Comparison of ENCODE assay signal across 23 cellular contexts in the genomic region with DNA sequence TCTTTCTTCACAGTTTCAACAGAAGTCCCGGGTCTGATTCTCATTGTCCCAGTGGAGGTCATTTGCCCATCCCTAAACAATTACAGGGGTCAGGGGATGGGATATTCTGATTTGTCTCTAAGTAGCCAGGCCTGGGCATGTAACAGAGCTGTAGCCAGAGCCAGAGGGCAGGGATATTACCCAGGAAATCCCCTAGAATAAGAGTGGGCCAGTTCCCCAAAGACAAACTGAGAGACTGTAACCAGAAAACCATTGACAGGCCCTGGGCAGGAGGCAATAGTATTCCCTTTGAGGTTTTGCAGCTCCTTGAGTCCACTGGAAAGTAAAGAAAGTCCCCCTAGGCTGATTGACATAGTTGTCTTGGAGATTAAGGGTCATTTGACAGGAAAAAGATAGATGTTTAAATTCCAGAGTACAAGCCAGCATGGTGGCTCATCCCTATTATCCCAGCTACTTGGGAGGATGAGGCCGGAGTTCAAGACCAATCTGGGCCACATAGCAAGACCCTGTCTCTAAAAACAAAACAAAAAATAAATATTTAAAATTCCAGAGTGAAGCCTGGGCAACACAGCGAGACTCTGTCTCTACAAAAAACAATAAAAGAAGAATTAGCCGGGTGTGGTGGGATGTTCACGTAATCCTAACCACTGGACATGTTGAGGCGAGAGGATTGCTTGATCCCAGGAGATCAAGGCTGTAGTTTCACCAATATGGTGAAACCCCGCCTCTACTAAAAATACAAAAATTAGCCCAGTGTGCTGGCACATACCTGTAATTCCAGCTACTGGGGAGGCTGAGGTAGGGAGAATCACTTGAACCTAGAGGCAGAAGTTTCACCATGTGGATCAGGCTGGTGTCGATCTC. TPM values are rescaled to one million over a fixed set of nuclear protein-coding genes. Genes with fewer than 3 reads are reported as not detected.
A peak's percentile ranks its signal among the peaks of the same experiment; 100 is the strongest.
DNase-seq lines count a peak whose midpoint lies in the region; ATAC-seq, FAIRE-seq and TF ChIP-seq lines count a peak whose summit lies in the region.
"Had no signal": no experiment of that assay in that cellular context is flagged by ENCODE, and none has a peak within 500 bp of the region (broad histone marks: within the 10 kb centered on the region; RNA-seq: fewer than 3 reads in every experiment).

No MANE protein-coding gene starts in this region.

- POLR2A ChIA-PET in CD4-positive, alpha-beta T cell (lab: Charles Lee) = interaction anchor here (1.5 to 3.2 kb wide), 3 partner anchors 21 to 40 kb away, joined by 4 to 17 read pairs (median 13); a partner anchor contains a TSS
- POLR2A ChIA-PET in naive thymus-derived CD4-positive, alpha-beta T cell (lab: Charles Lee) = interaction anchor here (0.9 to 1.8 kb wide), 4 partner anchors 21 to 245 kb away, joined by 3 to 9 read pairs (median 6); a partner anchor contains a TSS
- POLR2A ChIA-PET in activated CD8-positive, alpha-beta T cell treated with anti-CD3 and anti-CD28 coated beads, Interleukin-2, amount 10 ng/mL, durations not matched to agents 7 days and 5 days (lab: Charles Lee) = interaction anchor here (1.1 kb wide), 1 partner anchor 40 kb away, joined by 4 read pairs; no protein-coding TSS in a partner anchor

- DNase-seq in CD4-positive, alpha-beta T cell = no peak
- DNase-seq in GM12891 (ENCODE audit: insufficient read length, low spot score) = no peak
- DNase-seq in naive thymus-derived CD4-positive, alpha-beta T cell = no peak
- DNase-seq in activated CD8-positive, alpha-beta memory T cell treated with anti-CD3 and anti-CD28 coated beads for 24 hours = no peak
- DNase-seq in activated CD8-positive, alpha-beta T cell treated with anti-CD3 and anti-CD28 coated beads, Interleukin-2, amount 10 ng/mL, durations not matched to agents 7 days and 5 days = no peak
- DNase-seq in NCI-H2171 (lab: John Stamatoyannopoulos, UW) = no peak
- DNase-seq: activated T-cell treated with anti-CD3 and anti-CD28 coated beads for 4 hours, AML-193, HCEC 1CT, Kasumi-1, NCI-H1048, NCI-H187 treated with DMSO at 0.1 percent for 48 hours, NCI-H226, NCI-H82, small intestine had no signal

- no peaks in the 10 kb centered on the region for H3K9me3 Mint-ChIP-seq in CD4-positive, alpha-beta T cell
- peaks cover 0 to 6% (median 3%) of the 10 kb centered on the region in 5 experiments for H3K9me3 Mint-ChIP-seq in brain
- peaks cover 0 to 4% (median 0%) of the 10 kb centered on the region in 11 donors for H3K9me3 Mint-ChIP-seq in naive thymus-derived CD4-positive, alpha-beta T cell
- H3K9me3 Mint-ChIP-seq in activated CD8-positive, alpha-beta T cell treated with anti-CD3 and anti-CD28 coated beads, Interleukin-2, amount 10 ng/mL, durations not matched to agents 7 days and 5 days (ENCODE audit: insufficient read depth) = no peaks in the 10 kb centered on the region
- H3K9me3 Mint-ChIP-seq: activated naive CD4-positive, alpha-beta T cell treated with anti-CD3 and anti-CD28 coated beads for 36 hours; endodermal cell; mesothelial cell of epicardium had no signal

- no peak overlapping the region for H3K4me3 ChIP-seq in naive thymus-derived CD4-positive, alpha-beta T cell (ENCODE audit: low read length)

- no peak overlapping the region for H3K27ac Mint-ChIP-seq in CD4-positive, alpha-beta T cell
- peak overlapping the region in 1 of 5 experiments; percentile 11 for H3K27ac Mint-ChIP-seq in brain
- peak overlapping the region in 1 of 9 donors; percentile 38 for H3K27ac Mint-ChIP-seq in naive thymus-derived CD4-positive, alpha-beta T cell
- no peak overlapping the region for H3K27ac Mint-ChIP-seq in activated CD8-positive, alpha-beta T cell treated with anti-CD3 and anti-CD28 coated beads, Interleukin-2, amount 10 ng/mL, durations not matched to agents 7 days and 5 days
- H3K27ac Mint-ChIP-seq: endodermal cell, mesothelial cell of epicardium had no signal

- no peak for TF ChIP-seq POLR2A in GM12891 (IDR thresholded peaks at IDR 0.05; ENCODE audit: low read depth, low read length)

- peak overlapping the region; percentile 69 for H3K4me3 Mint-ChIP-seq in CD4-positive, alpha-beta T cell
- H3K4me3 Mint-ChIP-seq in brain = peak overlapping the region in 4 of 5 experiments; percentile 18 to 56 (median 26)
- H3K4me3 Mint-ChIP-seq in naive thymus-derived CD4-positive, alpha-beta T cell = peak overlapping the region in 8 of 10 donors; percentile 4 to 93 (median 44)
- no peak overlapping the region for H3K4me3 Mint-ChIP-seq in activated CD8-positive, alpha-beta T cell treated with anti-CD3 and anti-CD28 coated beads, Interleukin-2, amount 10 ng/mL, durations not matched to agents 7 days and 5 days

- FAIRE-seq in GM12891 (lab: Jason Lieb, UNC) = no peak
- FAIRE-seq: D721Med, small intestine had no signal

- H3K9me3 ChIP-seq in CD4-positive, alpha-beta T cell (ENCODE audit: control insufficient read depth, low read length) = no peaks in the 10 kb centered on the region
- no peaks in the 10 kb centered on the region for H3K9me3 ChIP-seq in naive thymus-derived CD4-positive, alpha-beta T cell (ENCODE audit: control insufficient read depth in 2 of 3, low read length in 3 of 3)
- H3K9me3 ChIP-seq: thyroid gland had no signal

- H3K27me3 Mint-ChIP-seq in CD4-positive, alpha-beta T cell = peaks cover 4% of the 10 kb centered on the region
- peaks cover 26% of the 10 kb centered on the region for H3K27me3 Mint-ChIP-seq in brain
- peaks cover 0 to 9% (median 0%) of the 10 kb centered on the region in 5 donors for H3K27me3 Mint-ChIP-seq in naive thymus-derived CD4-positive, alpha-beta T cell
- peaks cover 9% of the 10 kb centered on the region for H3K27me3 Mint-ChIP-seq in activated CD8-positive, alpha-beta T cell treated with anti-CD3 and anti-CD28 coated beads, Interleukin-2, amount 10 ng/mL, durations not matched to agents 7 days and 5 days (ENCODE audit: low read depth)

- CTCF ChIA-PET in CD4-positive, alpha-beta T cell (lab: Charles Lee) = no interaction called here
- CTCF ChIA-PET in naive thymus-derived CD4-positive, alpha-beta T cell (lab: Charles Lee) = interaction anchor here (1.4 kb wide), 1 partner anchor 19 kb away, joined by 4 read pairs; no protein-coding TSS in a partner anchor
- CTCF ChIA-PET in activated CD8-positive, alpha-beta T cell treated with anti-CD3 and anti-CD28 coated beads, Interleukin-2, amount 10 ng/mL, durations not matched to agents 7 days and 5 days (lab: Charles Lee) = interaction anchor here (1.8 to 2.5 kb wide), 3 partner anchors 44 to 123 kb away, joined by 4 to 8 read pairs (median 5); a partner anchor contains a TSS

- H3K4me1 ChIP-seq in naive thymus-derived CD4-positive, alpha-beta T cell (ENCODE audit: control insufficient read depth in 2 of 2, insufficient read depth in 2 of 2, low read length in 2 of 2) = peaks cover 11 to 12% of the 10 kb centered on the region in 2 donors

- intact Hi-C loops in CD4-positive, alpha-beta T cell (cut with DNase I, micrococcal nuclease) = no loop called here
- intact Hi-C loops in naive thymus-derived CD4-positive, alpha-beta T cell (cut with micrococcal nuclease) = no loop called here

- H3K27me3 ChIP-seq in CD4-positive, alpha-beta T cell (ENCODE audit: control insufficient read depth, insufficient read depth, low read length) = no peaks in the 10 kb centered on the region
- H3K27me3 ChIP-seq in naive thymus-derived CD4-positive, alpha-beta T cell (ENCODE audit: control insufficient read depth in 2 of 2, insufficient read depth in 2 of 2, low read length in 2 of 2) = no peaks in the 10 kb centered on the region
- H3K27me3 ChIP-seq: thyroid gland had no signal

- H3K27ac ChIP-seq in CD4-positive, alpha-beta T cell (ENCODE audit: low read depth, low read length) = no peak overlapping the region
- H3K27ac ChIP-seq in naive thymus-derived CD4-positive, alpha-beta T cell (ENCODE audit: low read depth, low read length) = no peak overlapping the region
- H3K27ac ChIP-seq: left lung, thyroid gland had no signal

- H3K36me3 ChIP-seq in naive thymus-derived CD4-positive, alpha-beta T cell (ENCODE audit: control insufficient read depth in 2 of 3, insufficient read depth in 3 of 3, low read length in 3 of 3) = no peaks in the 10 kb centered on the region

- TF ChIP-seq CTCF in CD4-positive, alpha-beta T cell (IDR thresholded peaks at IDR 0.05) = no peak
- no peak for TF ChIP-seq CTCF in brain (conservative IDR thresholded peaks at IDR 0.05)

- no peak for ATAC-seq in CD4-positive, alpha-beta T cell (ENCODE audit: poor library complexity)
- no peak for ATAC-seq in naive thymus-derived CD4-positive, alpha-beta T cell
- ATAC-seq in activated CD8-positive, alpha-beta T cell treated with anti-CD3 and anti-CD28 coated beads, Interleukin-2, amount 10 ng/mL, durations not matched to agents 7 days and 5 days = no peak
- ATAC-seq: stimulated activated naive CD8-positive, alpha-beta T cell treated with anti-CD3 and anti-CD28 coated beads, Interleukin-15, Interleukin-2, amounts not matched to agents 100 U/mL and 50 U/mL, for 24 hours had no signal

- H3K36me3 Mint-ChIP-seq in CD4-positive, alpha-beta T cell (ENCODE audit: low read depth) = peaks cover 16% of the 10 kb centered on the region
- H3K36me3 Mint-ChIP-seq in brain = peaks cover 5% of the 10 kb centered on the region
- peaks cover 0 to 7% (median 3%) of the 10 kb centered on the region in 5 donors for H3K36me3 Mint-ChIP-seq in naive thymus-derived CD4-positive, alpha-beta T cell
- H3K36me3 Mint-ChIP-seq in activated CD8-positive, alpha-beta T cell treated with anti-CD3 and anti-CD28 coated beads, Interleukin-2, amount 10 ng/mL, durations not matched to agents 7 days and 5 days (ENCODE audit: low read depth) = peaks cover 14% of the 10 kb centered on the region
- H3K36me3 Mint-ChIP-seq: mesothelial cell of epicardium had no signal

- peaks cover 28% of the 10 kb centered on the region for H3K4me1 Mint-ChIP-seq in CD4-positive, alpha-beta T cell (ENCODE audit: low read depth)
- H3K4me1 Mint-ChIP-seq in brain = peaks cover 28% of the 10 kb centered on the region
- H3K4me1 Mint-ChIP-seq in naive thymus-derived CD4-positive, alpha-beta T cell = peaks cover 18 to 33% (median 27%) of the 10 kb centered on the region in 7 donors
- H3K4me1 Mint-ChIP-seq in activated CD8-positive, alpha-beta T cell treated with anti-CD3 and anti-CD28 coated beads, Interleukin-2, amount 10 ng/mL, durations not matched to agents 7 days and 5 days (ENCODE audit: low read depth) = peaks cover 26% of the 10 kb centered on the region

RNA-seq across cellular contexts. Expression of a gene that starts 1.9 kb away (rescaled TPM):
- total RNA-seq in CD4-positive, alpha-beta T cell = 1 to 10 TPM; 4.3 to 5.4 TPM
- 16.2 TPM for polyA plus RNA-seq in GM12891 (2012; ENCODE audit: low read depth, missing spikeins)
- polyA plus RNA-seq in brain (ENCODE audit: insufficient read depth, low read depth, low replicate concordance) = 27.7 TPM
- total RNA-seq in naive thymus-derived CD4-positive, alpha-beta T cell = 10 to 100 TPM in 3 of 5 experiments, 1 to 10 TPM in 2; 7.8 to 26.1 (median 17.8) TPM
- 10 to 100 TPM; 29.9 to 58.1 TPM for polyA plus RNA-seq in naive thymus-derived CD4-positive, alpha-beta T cell
- 10 to 100 TPM; 20.1 to 21.4 TPM for total RNA-seq in activated CD8-positive, alpha-beta T cell treated with anti-CD3 and anti-CD28 coated beads, Interleukin-2, amount 10 ng/mL, durations not matched to agents 7 days and 5 days

RNA-seq across cellular contexts. Expression of a gene that starts 15.5 kb away (rescaled TPM):
- total RNA-seq in CD4-positive, alpha-beta T cell = 1 to 10 TPM; 1.6 TPM
- polyA plus RNA-seq in GM12891 (2012; ENCODE audit: low read depth, missing spikeins) = 0.80 TPM
- polyA plus RNA-seq in brain (ENCODE audit: insufficient read depth, low read depth, low replicate concordance) = 0.81 TPM
- total RNA-seq in naive thymus-derived CD4-positive, alpha-beta T cell = 1 to 10 TPM; 1.7 to 5.4 (median 3.8) TPM
- under 1 TPM in 1 of 2 donors, not detected in 1; 0.14 TPM for polyA plus RNA-seq in naive thymus-derived CD4-positive, alpha-beta T cell
- 1 to 10 TPM; 1.8 to 2.6 TPM for total RNA-seq in activated CD8-positive, alpha-beta T cell treated with anti-CD3 and anti-CD28 coated beads, Interleukin-2, amount 10 ng/mL, durations not matched to agents 7 days and 5 days

RNA-seq across cellular contexts. Expression of a gene that starts 20.9 kb away (rescaled TPM):
- 10 to 100 TPM; 38.1 to 41.8 TPM for total RNA-seq in CD4-positive, alpha-beta T cell
- 32.2 TPM for polyA plus RNA-seq in GM12891 (2012; ENCODE audit: low read depth, missing spikeins)
- 17.7 TPM for polyA plus RNA-seq in brain (ENCODE audit: insufficient read depth, low read depth, low replicate concordance)
- total RNA-seq in naive thymus-derived CD4-positive, alpha-beta T cell = 10 to 100 TPM; 32.6 to 60.6 (median 49.3) TPM
- 10 to 100 TPM; 19.1 to 34.1 TPM for polyA plus RNA-seq in naive thymus-derived CD4-positive, alpha-beta T cell
- 10 to 100 TPM; 43.3 to 47.2 TPM for total RNA-seq in activated CD8-positive, alpha-beta T cell treated with anti-CD3 and anti-CD28 coated beads, Interleukin-2, amount 10 ng/mL, durations not matched to agents 7 days and 5 days

RNA-seq across cellular contexts. Expression of a gene that starts 39.5 kb away (rescaled TPM):
- under 1 TPM; 0.47 to 0.85 TPM for total RNA-seq in CD4-positive, alpha-beta T cell
- 2.0 TPM for polyA plus RNA-seq in GM12891 (2012; ENCODE audit: low read depth, missing spikeins)
- 319 TPM for polyA plus RNA-seq in brain (ENCODE audit: insufficient read depth, low read depth, low replicate concordance)
- total RNA-seq in naive thymus-derived CD4-positive, alpha-beta T cell = 1 to 10 TPM; 1.1 to 4.0 (median 3.0) TPM
- 1 to 10 TPM; 3.1 to 5.2 TPM for polyA plus RNA-seq in naive thymus-derived CD4-positive, alpha-beta T cell
- total RNA-seq in activated CD8-positive, alpha-beta T cell treated with anti-CD3 and anti-CD28 coated beads, Interleukin-2, amount 10 ng/mL, durations not matched to agents 7 days and 5 days = 1 to 10 TPM in 1 of 2 experiments, under 1 TPM in 1; 0.74 to 1.7 TPM

RNA-seq across cellular contexts. Expression of a gene that starts 57.0 kb away (rescaled TPM):
- 1 to 10 TPM; 4.2 to 4.5 TPM for total RNA-seq in CD4-positive, alpha-beta T cell
- 1.1 TPM for polyA plus RNA-seq in GM12891 (2012; ENCODE audit: low read depth, missing spikeins)
- polyA plus RNA-seq in brain (ENCODE audit: insufficient read depth, low read depth, low replicate concordance) = 18.4 TPM
- 10 to 100 TPM in 3 of 5 experiments, 1 to 10 TPM in 2; 5.7 to 14.9 (median 11.6) TPM for total RNA-seq in naive thymus-derived CD4-positive, alpha-beta T cell
- polyA plus RNA-seq in naive thymus-derived CD4-positive, alpha-beta T cell = 1 to 10 TPM; 1.2 to 2.4 TPM
- 10 to 100 TPM in 1 of 2 experiments, 1 to 10 TPM in 1; 9.8 to 10.3 TPM for total RNA-seq in activated CD8-positive, alpha-beta T cell treated with anti-CD3 and anti-CD28 coated beads, Interleukin-2, amount 10 ng/mL, durations not matched to agents 7 days and 5 days
